In genomic region chr14:81811705-81812269, GRCh38 we compare ENCODE assay signal across 32 cellular contexts.
"Had no signal": no experiment of that assay in that cellular context is flagged by ENCODE, and none has a peak within 500 bp of the region (broad histone marks: within the 10 kb centered on the region; RNA-seq: fewer than 3 reads in every experiment).

No MANE protein-coding gene starts in this region.

- H3K4me3 ChIP-seq: ascending aorta, breast epithelium, cardiac muscle cell, colonic mucosa, esophagus squamous epithelium had no signal

- DNase-seq: activated CD4-positive, alpha-beta memory T cell treated with anti-CD3 and anti-CD28 coated beads for 36 hours; activated CD4-positive, alpha-beta T cell treated with anti-CD3 and anti-CD28 coated beads for 1 hour; activated CD4-positive, alpha-beta T cell treated with anti-CD3 and anti-CD28 coated beads for 48 hours; activated CD4-positive, alpha-beta T cell treated with anti-CD3 and anti-CD28 coated beads, Interleukin-2, amount 50 U/mL, for 1 hour; activated CD8-positive, alpha-beta memory T cell treated with anti-CD3 and anti-CD28 coated beads, Interleukin-2, amount 10 ng/mL, durations not matched to agents 7 days and 5 days; activated CD8-positive, alpha-beta memory T cell treated with anti-CD3 and anti-CD28 coated beads, Interleukin-2, amount 50 U/mL, for 4 hours; activated CD8-positive, alpha-beta T cell treated with anti-CD3 and anti-CD28 coated beads, Interleukin-2, amount 10 ng/mL, durations not matched to agents 7 days and 5 days; activated effector memory CD4-positive, alpha-beta T cell treated with anti-CD3 and anti-CD28 coated beads, Interleukin-2, amount 50 U/mL, for 16 hours; activated naive CD4-positive, alpha-beta T cell treated with anti-CD3 and anti-CD28 coated beads for 36 hours; activated naive CD8-positive, alpha-beta T cell treated with anti-CD3 and anti-CD28 coated beads, Interleukin-2, amount 10 ng/mL, durations not matched to agents 7 days and 5 days; activated T-cell treated with anti-CD3 and anti-CD28 coated beads, Interleukin-2, amount 50 U/mL, for 1 hour; activated T-cell treated with anti-CD3 and anti-CD28 coated beads, Interleukin-2, amount 50 U/mL, for 48 hours; central memory CD4-positive, alpha-beta T cell; cerebellar nuclear complex; colonic mucosa; effector CD8-positive, alpha-beta T cell; esophagus squamous epithelium; head of caudate nucleus; hippocampal formation; T-helper 17 cell had no signal

- H3K27ac Mint-ChIP-seq: activated CD4-positive, alpha-beta memory T cell treated with anti-CD3 and anti-CD28 coated beads for 36 hours; activated CD8-positive, alpha-beta memory T cell treated with anti-CD3 and anti-CD28 coated beads, Interleukin-2, amount 10 ng/mL, durations not matched to agents 7 days and 5 days; activated CD8-positive, alpha-beta T cell treated with anti-CD3 and anti-CD28 coated beads, Interleukin-2, amount 10 ng/mL, durations not matched to agents 7 days and 5 days; activated naive CD4-positive, alpha-beta T cell treated with anti-CD3 and anti-CD28 coated beads for 36 hours; activated naive CD8-positive, alpha-beta T cell treated with anti-CD3 and anti-CD28 coated beads, Interleukin-2, amount 10 ng/mL, durations not matched to agents 7 days and 5 days; activated T-helper 1 cell treated with anti-CD3 and anti-CD28 coated beads, Interleukin-12 subunit alpha, Interleukin-12 subunit beta, Interleukin-2, Interleukin-4 antibody, amounts not matched to agents 30 ng/mL and 10 ng/mL and 1 ng/mL, durations not matched to agents 14 hours and 24 hours and 36 hours; activated T-helper 2 cell treated with anti-CD3 and anti-CD28 coated beads, Interferon-gamma antibody, Interleukin-2, Interleukin-4, amounts not matched to agents 10 μg/mL and 5 μg/mL and 100 μg/mL, durations not matched to agents 14 hours and 24 hours and 36 hours; brain; T-helper 17 cell; T-helper 2 cell treated with Interferon-gamma antibody and Interleukin-4, amounts not matched to agents 5 μg/mL and 100 μg/mL, for 36 hours had no signal

- H3K27me3 Mint-ChIP-seq: activated CD4-positive, alpha-beta memory T cell treated with anti-CD3 and anti-CD28 coated beads for 36 hours; activated CD8-positive, alpha-beta memory T cell treated with anti-CD3 and anti-CD28 coated beads, Interleukin-2, amount 10 ng/mL, durations not matched to agents 7 days and 5 days; activated naive CD8-positive, alpha-beta T cell treated with anti-CD3 and anti-CD28 coated beads, Interleukin-2, amount 10 ng/mL, durations not matched to agents 7 days and 5 days; T-helper 17 cell had no signal

- H3K4me1 Mint-ChIP-seq: activated CD8-positive, alpha-beta memory T cell treated with anti-CD3 and anti-CD28 coated beads, Interleukin-2, amount 10 ng/mL, durations not matched to agents 7 days and 5 days; activated naive CD4-positive, alpha-beta T cell treated with anti-CD3 and anti-CD28 coated beads, Interleukin-2, amount 50 U/mL, for 24 hours; activated naive CD8-positive, alpha-beta T cell treated with anti-CD3 and anti-CD28 coated beads, Interleukin-2, amount 10 ng/mL, durations not matched to agents 7 days and 5 days; brain; T-helper 17 cell had no signal

- ATAC-seq: activated CD8-positive, alpha-beta memory T cell treated with anti-CD3 and anti-CD28 coated beads, Interleukin-2, amount 10 ng/mL, durations not matched to agents 7 days and 5 days; activated CD8-positive, alpha-beta T cell treated with anti-CD3 and anti-CD28 coated beads, Interleukin-2, amount 10 ng/mL, durations not matched to agents 7 days and 5 days; T-helper 17 cell had no signal

- H3K27me3 ChIP-seq: ascending aorta, breast epithelium, cardiac muscle cell, colonic mucosa, esophagus squamous epithelium had no signal

- H3K4me3 Mint-ChIP-seq: activated CD4-positive, alpha-beta memory T cell treated with anti-CD3 and anti-CD28 coated beads for 36 hours; activated CD8-positive, alpha-beta memory T cell treated with anti-CD3 and anti-CD28 coated beads, Interleukin-2, amount 10 ng/mL, durations not matched to agents 7 days and 5 days; activated CD8-positive, alpha-beta T cell treated with anti-CD3 and anti-CD28 coated beads, Interleukin-2, amount 10 ng/mL, durations not matched to agents 7 days and 5 days; activated naive CD4-positive, alpha-beta T cell treated with anti-CD3 and anti-CD28 coated beads for 36 hours; activated naive CD4-positive, alpha-beta T cell treated with anti-CD3 and anti-CD28 coated beads, Interleukin-2, amount 50 U/mL, for 24 hours; activated naive CD8-positive, alpha-beta T cell treated with anti-CD3 and anti-CD28 coated beads, Interleukin-2, amount 10 ng/mL, durations not matched to agents 7 days and 5 days; activated T-helper 1 cell treated with anti-CD3 and anti-CD28 coated beads, Interleukin-12 subunit alpha, Interleukin-12 subunit beta, Interleukin-2, Interleukin-4 antibody, amounts not matched to agents 30 ng/mL and 10 ng/mL and 1 ng/mL, durations not matched to agents 14 hours and 24 hours and 36 hours; brain; T-helper 17 cell; T-helper 2 cell treated with Interferon-gamma antibody and Interleukin-4, amounts not matched to agents 5 μg/mL and 100 μg/mL, for 36 hours had no signal

- H3K36me3 ChIP-seq: ascending aorta, breast epithelium, cardiac muscle cell, colonic mucosa, esophagus squamous epithelium had no signal

- H3K9me3 ChIP-seq: ascending aorta, breast epithelium, esophagus squamous epithelium had no signal

- H3K36me3 Mint-ChIP-seq: activated CD4-positive, alpha-beta memory T cell treated with anti-CD3 and anti-CD28 coated beads for 36 hours; activated CD8-positive, alpha-beta memory T cell treated with anti-CD3 and anti-CD28 coated beads, Interleukin-2, amount 10 ng/mL, durations not matched to agents 7 days and 5 days; activated naive CD4-positive, alpha-beta T cell treated with anti-CD3 and anti-CD28 coated beads, Interleukin-2, amount 50 U/mL, for 24 hours; activated naive CD8-positive, alpha-beta T cell treated with anti-CD3 and anti-CD28 coated beads, Interleukin-2, amount 10 ng/mL, durations not matched to agents 7 days and 5 days; brain had no signal

- H3K9me3 Mint-ChIP-seq: activated CD4-positive, alpha-beta memory T cell treated with anti-CD3 and anti-CD28 coated beads for 36 hours; activated naive CD4-positive, alpha-beta T cell treated with anti-CD3 and anti-CD28 coated beads for 36 hours; activated T-helper 1 cell treated with anti-CD3 and anti-CD28 coated beads, Interleukin-12 subunit alpha, Interleukin-12 subunit beta, Interleukin-2, Interleukin-4 antibody, amounts not matched to agents 30 ng/mL and 10 ng/mL and 1 ng/mL, durations not matched to agents 14 hours and 24 hours and 36 hours; activated T-helper 2 cell treated with anti-CD3 and anti-CD28 coated beads, Interferon-gamma antibody, Interleukin-2, Interleukin-4, amounts not matched to agents 10 μg/mL and 5 μg/mL and 100 μg/mL, durations not matched to agents 14 hours and 24 hours and 36 hours; brain had no signal

- H3K4me1 ChIP-seq: ascending aorta, breast epithelium, colonic mucosa, esophagus squamous epithelium had no signal

- FAIRE-seq: endometrium, endothelial cell of umbilical vein, frontal cortex had no signal

- H3K27ac ChIP-seq: ascending aorta, breast epithelium, cardiac muscle cell, colonic mucosa, epithelial cell of prostate, esophagus squamous epithelium had no signal
